Comparison of ENCODE assay signal across 8 cellular contexts in genomic region chr16:85171809-85172464, GRCh38. TPM values are rescaled to one million over a fixed set of nuclear protein-coding genes. Genes with fewer than 3 reads are reported as not detected.
A peak's percentile ranks its signal among the peaks of the same experiment; 100 is the strongest.
DNase-seq lines count a peak whose midpoint lies in the region; ATAC-seq and TF ChIP-seq lines count a peak whose summit lies in the region.

No MANE protein-coding gene starts in this region.

- H3K27ac ChIP-seq in BLaER1 treated with 17β-estradiol and CSF1 and Interleukin-3, amounts not matched to agents 10 nM and 100 nM = no peak overlapping the region
- H3K27ac ChIP-seq in SJSA1 (no peak overlapping the region), fibroblast of lung (ENCODE audit: insufficient read depth, low read length) (peak overlapping the region; percentile 91), osteoblast (ENCODE audit: low read depth, low read length) (peak overlapping the region; percentile 97)

- H3K27me3 ChIP-seq in BLaER1 treated with 17β-estradiol and CSF1 and Interleukin-3, amounts not matched to agents 10 nM and 100 nM = peaks cover 41 to 62% (median 53%) of the 10 kb centered on the region in 11 experiments
- no peaks in the 10 kb centered on the region for H3K27me3 ChIP-seq in SJSA1 (replicated peaks)
- H3K27me3 ChIP-seq in fibroblast of lung (ENCODE audit: control insufficient read depth, insufficient read depth, low read length) = no peaks in the 10 kb centered on the region
- H3K27me3 ChIP-seq in osteoblast (ENCODE audit: insufficient read depth, low read length) = no peaks in the 10 kb centered on the region

- peaks cover 45 to 78% (median 71%) of the 10 kb centered on the region in 10 experiments for H3K4me1 ChIP-seq in BLaER1 treated with 17β-estradiol and CSF1 and Interleukin-3, amounts not matched to agents 10 nM and 100 nM
- H3K4me1 ChIP-seq in SJSA1 (replicated peaks) (peaks cover 76% of the 10 kb centered on the region), fibroblast of lung (ENCODE audit: control insufficient read depth, extremely low read depth, insufficient read depth, low read length) (peaks cover 27% of the 10 kb centered on the region), osteoblast (ENCODE audit: insufficient read depth, low read length) (peaks cover 41% of the 10 kb centered on the region)

- H3K4me3 ChIP-seq in BLaER1 treated with 17β-estradiol and CSF1 and Interleukin-3, amounts not matched to agents 10 nM and 100 nM = no peak overlapping the region
- H3K4me3 ChIP-seq in SJSA1 (peak overlapping the region; percentile 20), fibroblast of lung (replicated peaks in 1 of 4; ENCODE audit: control extremely low read depth in 1 of 4, insufficient read depth in 1 of 4, low read depth in 3 of 4, low read length in 4 of 4) (peak overlapping the region; percentile 59 to 88 (median 74)), osteoblast (ENCODE audit: insufficient read depth, low read length) (peak overlapping the region; percentile 69)

- H3K79me2 ChIP-seq in fibroblast of lung (ENCODE audit: control insufficient read depth, insufficient read depth, low read length) (peaks cover 59% of the 10 kb centered on the region), osteoblast (ENCODE audit: insufficient read depth, low read length) (peaks cover 46% of the 10 kb centered on the region)

- no peak for TF ChIP-seq CTCF in fibroblast of lung (conservative IDR thresholded peaks at IDR 0.05 in 1 of 2, IDR thresholded peaks at IDR 0.05 in 1 of 2; ENCODE audit: low read depth in 1 of 2, low read length in 2 of 2)
- no peak for TF ChIP-seq CTCF in osteoblast (IDR thresholded peaks at IDR 0.05; ENCODE audit: extremely low read depth, low read depth, low read length)

- peaks cover 0 to 9% (median 0%) of the 10 kb centered on the region in 11 experiments; a peak in 6 of 22 replicates for H3K9me3 ChIP-seq in BLaER1 treated with 17β-estradiol and CSF1 and Interleukin-3, amounts not matched to agents 10 nM and 100 nM (replicated peaks in 1 of 11)
- no peaks in the 10 kb centered on the region for H3K9me3 ChIP-seq in SJSA1 (replicated peaks)
- no peaks in the 10 kb centered on the region for H3K9me3 ChIP-seq in fibroblast of lung (ENCODE audit: control insufficient read depth, insufficient read depth, low read depth, low read length)
- H3K9me3 ChIP-seq in osteoblast (ENCODE audit: low read depth, low read length) = no peaks in the 10 kb centered on the region

- no peaks in the 10 kb centered on the region for H3K36me3 ChIP-seq in BLaER1 treated with 17β-estradiol and CSF1 and Interleukin-3, amounts not matched to agents 10 nM and 100 nM
- peaks cover 38% of the 10 kb centered on the region for H3K36me3 ChIP-seq in SJSA1
- H3K36me3 ChIP-seq in fibroblast of lung (ENCODE audit: control insufficient read depth, insufficient read depth, low read length) = peaks cover 7% of the 10 kb centered on the region
- no peaks in the 10 kb centered on the region for H3K36me3 ChIP-seq in osteoblast (ENCODE audit: insufficient read depth, low read length)

- peaks cover 0 to 74% (median 34%) of the 10 kb centered on the region in 11 experiments; a peak in 14 of 22 replicates for H4K20me1 ChIP-seq in BLaER1 treated with 17β-estradiol and CSF1 and Interleukin-3, amounts not matched to agents 10 nM and 100 nM
- no peaks in the 10 kb centered on the region for H4K20me1 ChIP-seq in fibroblast of lung (ENCODE audit: control insufficient read depth, extremely low read depth, insufficient read depth, low read length)
- peaks cover 3% of the 10 kb centered on the region for H4K20me1 ChIP-seq in osteoblast (ENCODE audit: insufficient read depth, low read length)

- H2AFZ ChIP-seq in fibroblast of lung (ENCODE audit: low read length) = no peak overlapping the region
- H2AFZ ChIP-seq in osteoblast (ENCODE audit: low read length) = peak overlapping the region; percentile 45

- no peak for ATAC-seq in GM21576 (IDR thresholded peaks at IDR 0.05; ENCODE audit: unreplicated experiment)

- H3K4me2 ChIP-seq in BLaER1 treated with 17β-estradiol and CSF1 and Interleukin-3, amounts not matched to agents 10 nM and 100 nM = peak overlapping the region; percentile 9 to 99 (median 98)
- H3K4me2 ChIP-seq in fibroblast of lung (ENCODE audit: extremely low read depth, insufficient read depth, low read length) = peak overlapping the region; percentile 92
- peak overlapping the region; percentile 87 for H3K4me2 ChIP-seq in osteoblast (ENCODE audit: insufficient read depth, low read length)

- DNase-seq in SJSA1 (ENCODE audit: low read depth in 1 of 2, low spot score in 2 of 2) (peak in 1 of 2 experiments; percentile 8), fibroblast of lung (ENCODE audit: low read depth in 2 of 2) (peak in 1 of 2 donors; percentile 39), osteoblast (ENCODE audit: insufficient read length, low spot score, missing footprints) (peak; percentile 93), kidney tubule cell (ENCODE audit: low spot score) (no peak)
- DNase-seq in central memory CD4-positive, alpha-beta T cell = no peak
- no peak for DNase-seq in activated CD4-positive, alpha-beta T cell treated with anti-CD3 and anti-CD28 coated beads for 1 hour

- H3K9ac ChIP-seq in BLaER1 treated with 17β-estradiol and CSF1 and Interleukin-3, amounts not matched to agents 10 nM and 100 nM = no peak overlapping the region; a peak in 1 of 22 replicates
- peak overlapping the region; percentile 49 for H3K9ac ChIP-seq in fibroblast of lung (ENCODE audit: insufficient read depth, low read length)

RNA-seq across cellular contexts. Expression of gene CIBAR2, which starts 59.7 kb away (rescaled TPM):
- 0.05 TPM in 1 of 2 replicates, not detected in the other for total RNA-seq in SJSA1 (2014; rRNA removed; shearing (Covaris generic))
- total RNA-seq in fibroblast of lung (not detected in 2 replicates), osteoblast (under 0.01 TPM in 1 of 2 replicates, not detected in the other)
- 0.10 TPM in 1 of 2 replicates, not detected in the other for polyA plus RNA-seq in fibroblast of lung
- not detected in 2 replicates for polyA plus RNA-seq in fibroblast of lung (2012)
- not detected in 2 replicates for polyA minus RNA-seq in fibroblast of lung (ENCODE audit: low replicate concordance)

Comparison
In these comparisons a context has a peak if more than half of its experiments do, and no peak if none do; other contexts are left out.
1. H3K27ac ChIP-seq: peak in fibroblast of lung (single experiment) and osteoblast (single experiment); none in BLaER1 treated with 17β-estradiol and CSF1 and Interleukin-3, amounts not matched to agents 10 nM and 100 nM (0 of 11) and SJSA1 (single experiment).
2. H3K4me3 ChIP-seq: peak in SJSA1 (single experiment), fibroblast of lung (4 of 4) and osteoblast (single experiment); none in BLaER1 treated with 17β-estradiol and CSF1 and Interleukin-3, amounts not matched to agents 10 nM and 100 nM (0 of 10).
3. Peak in every context shown above with its lines, with median percentiles within 50 percentile points of each other: H3K4me2 ChIP-seq.